In the genomic region with DNA sequence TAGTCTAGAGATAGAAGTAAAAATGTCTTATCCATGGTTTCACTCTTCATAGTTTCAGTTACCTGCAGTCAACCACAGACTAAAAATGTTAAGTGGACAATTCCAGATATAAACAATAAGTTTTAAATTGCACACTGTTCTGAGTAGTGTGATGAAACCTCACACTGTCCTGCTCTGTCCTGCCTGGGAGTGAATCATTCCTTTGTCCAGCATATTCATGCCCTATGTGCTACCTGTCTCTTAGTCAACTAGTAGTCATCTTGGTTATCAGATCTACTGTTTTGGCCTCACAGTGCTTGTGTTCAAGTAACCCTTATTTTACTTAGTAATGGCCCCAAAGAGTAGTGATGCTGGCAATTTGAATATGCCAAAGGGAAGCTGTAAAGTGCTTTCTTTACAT, we compare ENCODE assay signal across 6 cellular contexts. TPM values are rescaled to one million over a fixed set of nuclear protein-coding genes. Genes with fewer than 3 reads are reported as not detected.
"Had no signal": no experiment of that assay in that cellular context is flagged by ENCODE, and none has a peak within 500 bp of the region (broad histone marks: within the 10 kb centered on the region; RNA-seq: fewer than 3 reads in every experiment).

No MANE protein-coding gene starts in this region.

RNA-seq across cellular contexts. Expression of gene PTPN20, which starts 49.5 kb away (rescaled TPM):
- total RNA-seq: GM23338, H1, H4, H7, H9, HFFc6 had no signal
- polyA plus RNA-seq: H1 had no signal
